Comparison of ENCODE assay signal across 9 cellular contexts in genomic region chr2:127128508-127128907, GRCh38. TPM values are rescaled to one million over a fixed set of nuclear protein-coding genes. Genes with fewer than 3 reads are reported as not detected.
DNase-seq lines count a peak whose midpoint lies in the region; ATAC-seq and TF ChIP-seq lines count a peak whose summit lies in the region.
"Had no signal": no experiment of that assay in that cellular context is flagged by ENCODE, and none has a peak within 500 bp of the region (broad histone marks: within the 10 kb centered on the region; RNA-seq: fewer than 3 reads in every experiment).

No MANE protein-coding gene starts in this region.

- H3K4me1 ChIP-seq in mesendoderm (ENCODE audit: control insufficient read depth, low read depth, low read length) (no peaks in the 10 kb centered on the region), vagina (no peaks in the 10 kb centered on the region)
- H3K4me1 ChIP-seq: HAP-1 had no signal

- H2BK15ac ChIP-seq in mesendoderm (replicated peaks; ENCODE audit: low read depth) = no peak overlapping the region

- no peaks in the 10 kb centered on the region for H3K79me1 ChIP-seq in mesendoderm (ENCODE audit: low read length)

- ATAC-seq in GM19452 (IDR thresholded peaks at IDR 0.05; ENCODE audit: unreplicated experiment) (peak; percentile 95), HG03342 (IDR thresholded peaks at IDR 0.05; ENCODE audit: unreplicated experiment) (peak; percentile 99), WTC11 (peak; percentile 99)

- TF ChIP-seq POLR2A in vagina (IDR thresholded peaks at IDR 0.05) = no peak

- H3K27me3 ChIP-seq in mesendoderm (ENCODE audit: insufficient read depth, low read length, poor library complexity) (no peaks in the 10 kb centered on the region), vagina (no peaks in the 10 kb centered on the region)

- POLR2A ChIA-PET in WTC11 (lab: Charles Lee) = interaction anchor here (1.0 kb wide), 1 partner anchor 22 kb away, joined by 3 read pairs; the partner anchor contains the start of gene BIN1

- H2BK120ac ChIP-seq in mesendoderm (ENCODE audit: low read depth, low read length) = no peak overlapping the region

- no peak overlapping the region for H3K4ac ChIP-seq in mesendoderm (ENCODE audit: low read depth, low read length)

- DNase-seq in DMS53 treated with DMSO at 0.1 percent for 48 hours (lab: John Stamatoyannopoulos, UW; ENCODE audit: unreplicated experiment) (peak; percentile 89), WTC11 (ENCODE audit: low spot score) (peak; percentile 60), mesendoderm (peak; percentile 82), RKO (ENCODE audit: low spot score) (no peak), vagina (ENCODE audit: extremely low spot score in 2 of 2) (no peak)
- no peak for DNase-seq in activated T-cell treated with anti-CD3 and anti-CD28 coated beads, Interleukin-2, amount 50 U/mL, for 1 hour

- no peak overlapping the region for H3K18ac ChIP-seq in mesendoderm (ENCODE audit: low read length)

- H3K27ac Mint-ChIP-seq in WTC11 = peak overlapping the region; percentile 45; the same call in 1 of the 2 replicates

- TF ChIP-seq CTCF in WTC11 (IDR thresholded peaks at IDR 0.05) (no peak), vagina (IDR thresholded peaks at IDR 0.05) (no peak)

- peaks cover 9% of the 10 kb centered on the region for H3K4me1 Mint-ChIP-seq in WTC11

- H3K27ac ChIP-seq in mesendoderm (ENCODE audit: low read depth, low read length) (no peak overlapping the region), vagina (no peak overlapping the region)

- H3K9me3 Mint-ChIP-seq in WTC11 = peaks cover 24% of the 10 kb centered on the region

- no peak overlapping the region for H4K5ac ChIP-seq in mesendoderm (ENCODE audit: low read length)

- H2AK5ac ChIP-seq in mesendoderm (ENCODE audit: low read length) = no peak overlapping the region

- no peak overlapping the region for H3K9ac ChIP-seq in mesendoderm (ENCODE audit: low read length)

- no peak overlapping the region for H3K4me2 ChIP-seq in mesendoderm (ENCODE audit: low read length)

- H3K56ac ChIP-seq in mesendoderm (ENCODE audit: low read length) = peak overlapping the region; percentile 10

- no peak overlapping the region for H2BK5ac ChIP-seq in mesendoderm (ENCODE audit: low read length)

- peak overlapping the region; percentile 16; the same call in 1 of the 2 replicates for H3K4me3 Mint-ChIP-seq in WTC11

- H3K36me3 Mint-ChIP-seq in WTC11 = peaks cover 12% of the 10 kb centered on the region

- H3K4me3 ChIP-seq in mesendoderm (ENCODE audit: low read length) (no peak overlapping the region), vagina (no peak overlapping the region)
- H3K4me3 ChIP-seq: HAP-1 had no signal

- intact Hi-C loops in vagina (cut with DNase I) = no loop called here

- H3K9me3 ChIP-seq in vagina = no peaks in the 10 kb centered on the region
- H3K9me3 ChIP-seq: HAP-1 had no signal

- no peaks in the 10 kb centered on the region for H3K36me3 ChIP-seq in mesendoderm (ENCODE audit: control insufficient read depth, insufficient read depth, low read length)
- H3K36me3 ChIP-seq in vagina = no peaks in the 10 kb centered on the region
- H3K36me3 ChIP-seq: HAP-1 had no signal

- H3K23ac ChIP-seq in mesendoderm (ENCODE audit: low read length) = no peak overlapping the region

- no peaks in the 10 kb centered on the region for H3K79me2 ChIP-seq in mesendoderm (ENCODE audit: control insufficient read depth, insufficient read depth, low read length)

- no peak overlapping the region for H4K8ac ChIP-seq in mesendoderm (ENCODE audit: low read depth, low read length)

- H3K27me3 Mint-ChIP-seq in WTC11 (ENCODE audit: low read depth) = peaks cover 7% of the 10 kb centered on the region

- no CpG with 5 or more reads among the region's 8 CpGs for WGBS in mesendoderm (ENCODE audit: extremely low coverage, insufficient coverage, low lambda C conversion rate)

- CTCF ChIA-PET in WTC11 (lab: Charles Lee) = no interaction called here

TF ChIP-seq in WTC11, 78 proteins besides CTCF, POLR2A, EP300 and RAD21:
- TF ChIP-seq PRDM15 (CRISPR knock-in tag; IDR thresholded peaks at IDR 0.05) (no peak), SP1 (CRISPR knock-in tag; conservative IDR thresholded peaks at IDR 0.05) (no peak), USF2 (CRISPR knock-in tag; IDR thresholded peaks at IDR 0.05) (peak; percentile 89), PRRX2 (CRISPR knock-in tag; IDR thresholded peaks at IDR 0.05) (no peak), MYBL2 (CRISPR knock-in tag; IDR thresholded peaks at IDR 0.05) (no peak), NR3C1 (CRISPR knock-in tag; conservative IDR thresholded peaks at IDR 0.05; ENCODE audit: low read depth) (no peak), TP53 (CRISPR knock-in tag; IDR thresholded peaks at IDR 0.05) (no peak), ZNF121 (CRISPR knock-in tag; IDR thresholded peaks at IDR 0.05) (no peak), ZNF263 (CRISPR knock-in tag; IDR thresholded peaks at IDR 0.05; ENCODE audit: low read depth) (no peak), USF1 (CRISPR knock-in tag; IDR thresholded peaks at IDR 0.05) (peak; percentile 86), E2F5 (CRISPR knock-in tag; IDR thresholded peaks at IDR 0.05) (no peak), JAZF1 (CRISPR knock-in tag; IDR thresholded peaks at IDR 0.05) (no peak), FOXP1 (CRISPR knock-in tag; IDR thresholded peaks at IDR 0.05; ENCODE audit: borderline replicate concordance) (no peak), E2F1 (CRISPR knock-in tag; IDR thresholded peaks at IDR 0.05) (no peak), ATF1 (CRISPR knock-in tag; IDR thresholded peaks at IDR 0.05) (no peak), ESRRA (CRISPR knock-in tag; IDR thresholded peaks at IDR 0.05; ENCODE audit: borderline replicate concordance) (no peak)
TF ChIP-seq in WTC11: peak in this region for 2.

RNA-seq across cellular contexts. Expression of gene BIN1, which starts 21.6 kb away (rescaled TPM):
- 38.9 to 42.5 TPM (median 41.6 TPM) in 3 replicates for total RNA-seq in WTC11 (2021)
- 18.7 TPM for polyA plus RNA-seq in mesendoderm (2013, experiment 1 of 2)
- 20.2 TPM for polyA plus RNA-seq in mesendoderm (2013, experiment 2 of 2)
- 60.9 TPM for total RNA-seq in vagina

Comparison
In these comparisons a context has a peak if more than half of its experiments do, and no peak if none do; other contexts are left out.
1. DNase-seq: peak in DMS53 treated with DMSO at 0.1 percent for 48 hours (single experiment), WTC11 (single experiment) and mesendoderm (single experiment); none in activated T-cell treated with anti-CD3 and anti-CD28 coated beads, Interleukin-2, amount 50 U/mL, for 1 hour (single experiment), RKO (single experiment) and vagina (0 of 2).
2. Peak in every context shown above with its lines, with median percentiles within 50 percentile points of each other: ATAC-seq.